ENCODE assay signal across 4 cellular contexts in the genomic region with DNA sequence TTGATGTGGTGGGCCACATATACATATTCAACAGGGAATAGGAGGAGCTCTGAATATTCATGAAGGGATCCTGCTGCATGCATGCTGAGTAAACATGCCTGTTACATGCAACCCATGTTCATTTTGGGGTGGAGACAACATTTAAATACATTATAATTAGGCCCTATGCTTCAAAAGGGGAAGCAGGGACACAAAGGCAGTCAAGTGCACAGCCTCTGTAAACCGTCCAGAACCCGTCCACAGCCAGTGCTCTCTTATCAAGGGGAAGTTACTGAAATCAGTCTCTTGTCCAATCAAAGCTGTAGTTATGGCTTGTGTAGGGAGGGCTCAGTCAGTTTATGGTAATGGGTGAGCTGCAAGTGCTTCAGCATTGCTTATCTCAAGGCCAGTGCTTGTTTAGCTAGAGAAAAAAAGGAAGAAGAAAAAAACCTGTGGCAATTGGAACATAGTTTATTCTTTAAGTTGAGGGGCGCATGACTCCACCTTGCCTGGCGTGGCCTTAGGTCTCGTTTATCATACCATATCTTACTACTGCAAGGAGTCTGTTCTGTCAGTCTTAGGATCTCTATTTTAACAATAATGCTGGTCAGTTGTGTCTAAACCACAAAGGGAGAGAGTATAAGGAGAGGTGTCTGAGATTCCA. TPM values are rescaled to one million over a fixed set of nuclear protein-coding genes. Genes with fewer than 3 reads are reported as not detected.
"Had no signal": no experiment of that assay in that cellular context is flagged by ENCODE, and none has a peak within 500 bp of the region (broad histone marks: within the 10 kb centered on the region; RNA-seq: fewer than 3 reads in every experiment).

No MANE protein-coding gene starts in this region.

RNA-seq across cellular contexts. Expression of a gene that starts 7.9 kb away (rescaled TPM):
- polyA plus RNA-seq: adrenal gland, aorta, foreskin keratinocyte, heart left ventricle had no signal
